17 cellular contexts compared by ENCODE assay signal in the genomic region with DNA sequence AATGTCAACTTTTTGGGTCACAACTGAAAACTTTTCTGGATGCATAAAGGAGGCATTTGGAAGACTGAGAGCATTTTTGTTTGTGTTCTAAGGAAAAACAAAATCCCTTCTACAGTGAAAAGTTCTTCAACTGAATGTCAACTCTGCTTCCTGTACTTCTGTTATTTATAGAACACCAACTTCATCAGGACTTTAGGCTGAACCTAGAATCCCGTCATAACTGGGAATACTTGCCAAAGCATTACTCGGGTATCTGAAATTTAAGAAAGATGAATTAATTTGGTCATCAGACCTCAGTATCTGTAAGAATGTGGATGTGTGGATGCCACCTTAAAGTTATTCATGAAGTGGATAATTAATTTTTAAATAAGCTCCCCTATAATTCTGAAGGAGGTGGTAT.
A peak's percentile ranks its signal among the peaks of the same experiment; 100 is the strongest.
DNase-seq lines count a peak whose midpoint lies in the region; ATAC-seq and TF ChIP-seq lines count a peak whose summit lies in the region.
"Had no signal": no experiment of that assay in that cellular context is flagged by ENCODE, and none has a peak within 500 bp of the region (broad histone marks: within the 10 kb centered on the region; RNA-seq: fewer than 3 reads in every experiment).

No MANE protein-coding gene starts in this region.

- H3K9ac ChIP-seq in HUES64 (ENCODE audit: low read depth, low read length): no peak overlapping the region
- H3K9ac ChIP-seq in neural progenitor cell: no peak overlapping the region

- H3F3A ChIP-seq in neural progenitor cell (ENCODE audit: low read depth): peaks cover 7% of the 10 kb centered on the region

- peaks cover 38% of the 10 kb centered on the region for H3K36me3 Mint-ChIP-seq in neural progenitor cell
- H3K36me3 Mint-ChIP-seq: activated naive CD8-positive, alpha-beta T cell treated with anti-CD3 and anti-CD28 coated beads for 36 hours; naive thymus-derived CD4-positive, alpha-beta T cell had no signal

- DNase-seq in coronary artery (ENCODE audit: low spot score) (no peak), left ventricle myocardium superior (no peak), thoracic aorta (ENCODE audit: low spot score) (no peak), neural progenitor cell (ENCODE audit: low spot score) (no peak), cortex of kidney (lab: John Stamatoyannopoulos, UW) (no peak), LoVo (ENCODE audit: low spot score) (no peak)
- DNase-seq: activated CD4-positive, alpha-beta T cell treated with anti-CD3 and anti-CD28 coated beads, Interleukin-2, amount 10 ng/mL, durations not matched to agents 24 days and 14 days; activated naive CD8-positive, alpha-beta T cell treated with anti-CD3 and anti-CD28 coated beads for 36 hours; activated T-cell treated with anti-CD3 and anti-CD28 coated beads, Interleukin-2, amount 50 U/mL, for 24 hours; naive thymus-derived CD4-positive, alpha-beta T cell; NCI-H446; SJCRH30; T1000 had no signal

- H3K36me3 ChIP-seq in HUES64 (ENCODE audit: insufficient read depth, low read length) (peaks cover 91% of the 10 kb centered on the region), thoracic aorta (peaks cover 16% of the 10 kb centered on the region), neural progenitor cell (peaks cover 34% of the 10 kb centered on the region)

- TF ChIP-seq CTCF in coronary artery (IDR thresholded peaks at IDR 0.05): no peak
- TF ChIP-seq CTCF in thoracic aorta (IDR thresholded peaks at IDR 0.05): no peak
- no peak for TF ChIP-seq CTCF in neural progenitor cell (IDR thresholded peaks at IDR 0.05)

- H3K4me1 ChIP-seq in HUES64 (ENCODE audit: insufficient read depth, low read length): peaks cover 63% of the 10 kb centered on the region
- H3K4me1 ChIP-seq in thoracic aorta (ENCODE audit: control insufficient read depth in 1 of 2, low read depth in 2 of 2): peaks cover 33 to 62% of the 10 kb centered on the region in 2 donors
- peaks cover 9% of the 10 kb centered on the region for H3K4me1 ChIP-seq in neural progenitor cell
- H3K4me1 ChIP-seq: SJCRH30 had no signal

- no peak overlapping the region for H3K4me3 Mint-ChIP-seq in neural progenitor cell
- H3K4me3 Mint-ChIP-seq: activated CD4-positive, alpha-beta T cell treated with anti-CD3 and anti-CD28 coated beads, Interleukin-2, amount 10 ng/mL, durations not matched to agents 24 days and 14 days; activated naive CD8-positive, alpha-beta T cell treated with anti-CD3 and anti-CD28 coated beads for 36 hours; activated T-cell treated with anti-CD3 and anti-CD28 coated beads, Interleukin-2, amount 50 U/mL, for 24 hours; naive thymus-derived CD4-positive, alpha-beta T cell had no signal

- intact Hi-C loops in left ventricle myocardium superior (cut with micrococcal nuclease): loop anchor here (10.0 kb wide), 1 partner anchor 77 kb away; a partner anchor contains a TSS

- no peaks in the 10 kb centered on the region for H3K9me3 Mint-ChIP-seq in neural progenitor cell
- H3K9me3 Mint-ChIP-seq: activated CD4-positive, alpha-beta T cell treated with anti-CD3 and anti-CD28 coated beads, Interleukin-2, amount 10 ng/mL, durations not matched to agents 24 days and 14 days; activated naive CD8-positive, alpha-beta T cell treated with anti-CD3 and anti-CD28 coated beads for 36 hours; activated T-cell treated with anti-CD3 and anti-CD28 coated beads, Interleukin-2, amount 50 U/mL, for 24 hours; naive thymus-derived CD4-positive, alpha-beta T cell had no signal

- no peaks in the 10 kb centered on the region for H3K27me3 ChIP-seq in HUES64 (ENCODE audit: insufficient read depth, low read length)
- H3K27me3 ChIP-seq in thoracic aorta (replicated peaks; ENCODE audit: insufficient read depth): no peaks in the 10 kb centered on the region
- no peaks in the 10 kb centered on the region for H3K27me3 ChIP-seq in neural progenitor cell
- H3K27me3 ChIP-seq: SJCRH30 had no signal

- no peak overlapping the region for H2AFZ ChIP-seq in neural progenitor cell (replicated peaks)

- H3K4me3 ChIP-seq in HUES64 (ENCODE audit: low read length): no peak overlapping the region
- H3K4me3 ChIP-seq in coronary artery: no peak overlapping the region
- no peak overlapping the region for H3K4me3 ChIP-seq in thoracic aorta
- no peak overlapping the region for H3K4me3 ChIP-seq in neural progenitor cell
- H3K4me3 ChIP-seq: SJCRH30 had no signal

- H4K20me1 ChIP-seq in neural progenitor cell (ENCODE audit: low read depth): no peaks in the 10 kb centered on the region

- ATAC-seq in left ventricle myocardium superior (peak; percentile 66), thoracic aorta (ENCODE audit: insufficient number of reproducible peaks, low FRiP score, low read depth) (no peak)
- ATAC-seq: naive thymus-derived CD4-positive, alpha-beta T cell had no signal

- no peaks in the 10 kb centered on the region for H3K27me3 Mint-ChIP-seq in neural progenitor cell (ENCODE audit: insufficient read depth, low read depth)
- H3K27me3 Mint-ChIP-seq: activated naive CD8-positive, alpha-beta T cell treated with anti-CD3 and anti-CD28 coated beads for 36 hours; activated T-cell treated with anti-CD3 and anti-CD28 coated beads, Interleukin-2, amount 50 U/mL, for 24 hours had no signal

- no peaks in the 10 kb centered on the region for H3K4me1 Mint-ChIP-seq in neural progenitor cell
- H3K4me1 Mint-ChIP-seq: activated CD4-positive, alpha-beta T cell treated with anti-CD3 and anti-CD28 coated beads, Interleukin-2, amount 10 ng/mL, durations not matched to agents 24 days and 14 days; activated naive CD8-positive, alpha-beta T cell treated with anti-CD3 and anti-CD28 coated beads for 36 hours; naive thymus-derived CD4-positive, alpha-beta T cell had no signal

- H3K27ac Mint-ChIP-seq in neural progenitor cell: no peak overlapping the region
- H3K27ac Mint-ChIP-seq: activated CD4-positive, alpha-beta T cell treated with anti-CD3 and anti-CD28 coated beads, Interleukin-2, amount 10 ng/mL, durations not matched to agents 24 days and 14 days; activated naive CD8-positive, alpha-beta T cell treated with anti-CD3 and anti-CD28 coated beads for 36 hours; activated T-cell treated with anti-CD3 and anti-CD28 coated beads, Interleukin-2, amount 50 U/mL, for 24 hours; naive thymus-derived CD4-positive, alpha-beta T cell had no signal

- H3K27ac ChIP-seq in HUES64 (ENCODE audit: low read depth, low read length): peak overlapping the region; percentile 20; the same call in 1 of the 2 replicates
- H3K27ac ChIP-seq in coronary artery: peak overlapping the region; percentile 52 to 63
- peak overlapping the region; percentile 61 to 71 for H3K27ac ChIP-seq in thoracic aorta
- no peak overlapping the region for H3K27ac ChIP-seq in neural progenitor cell
- H3K27ac ChIP-seq: C4-2B, epithelial cell of prostate, HL-60, SJCRH30 had no signal

- H3K4me2 ChIP-seq in neural progenitor cell: no peak overlapping the region

- H3K9me3 ChIP-seq in HUES64 (ENCODE audit: insufficient read depth, low read depth, low read length) (no peaks in the 10 kb centered on the region), thoracic aorta (no peaks in the 10 kb centered on the region), neural progenitor cell (ENCODE audit: low read depth) (no peaks in the 10 kb centered on the region)
- H3K9me3 ChIP-seq: SJCRH30 had no signal

- peaks cover 20% of the 10 kb centered on the region for H3K79me2 ChIP-seq in neural progenitor cell (ENCODE audit: low read depth)

- WGBS in HUES64: 98% methylated on average over 2 of the region's 2 CpGs
